8 cellular contexts compared by ENCODE assay signal in genomic region chr2:101253713-101254085, GRCh38. TPM values are rescaled to one million over a fixed set of nuclear protein-coding genes. Genes with fewer than 3 reads are reported as not detected.
DNase-seq lines count a peak whose midpoint lies in the region; ATAC-seq and TF ChIP-seq lines count a peak whose summit lies in the region.

No MANE protein-coding gene starts in this region.

- H3K36me3 ChIP-seq in DOHH2 (ENCODE audit: control insufficient read depth, low read length) (peaks cover 37% of the 10 kb centered on the region), Panc1 (ENCODE audit: control insufficient read depth, insufficient read depth, low read length) (peaks cover 2% of the 10 kb centered on the region; the same call in 1 of the 2 replicates), parathyroid adenoma (ENCODE audit: control insufficient read depth, insufficient read depth, low read length) (no peaks in the 10 kb centered on the region)

- H2AFZ ChIP-seq in parathyroid adenoma: no peak overlapping the region

- H3K27ac ChIP-seq in DOHH2 (ENCODE audit: low read depth, low read length) (peak overlapping the region; percentile 65), Panc1 (ENCODE audit: low read length) (peak overlapping the region; percentile 93), parathyroid adenoma (no peak overlapping the region)

- H3K27me3 ChIP-seq in DOHH2 (ENCODE audit: control insufficient read depth, low read length) (no peaks in the 10 kb centered on the region), Panc1 (ENCODE audit: control insufficient read depth, insufficient read depth, low read length) (no peaks in the 10 kb centered on the region), parathyroid adenoma (ENCODE audit: control insufficient read depth, insufficient read depth, low read length) (no peaks in the 10 kb centered on the region)

- DNase-seq in Panc1 (ENCODE audit: low read depth, low spot score) (no peak), erythroblast (lab: John Stamatoyannopoulos, UW) (peak; percentile 46 to 59), AG08395 (ENCODE audit: low spot score) (no peak), amniotic stem cell (lab: John Stamatoyannopoulos, UW) (no peak)

- no peaks in the 10 kb centered on the region for H3F3A ChIP-seq in DOHH2 (ENCODE audit: control insufficient read depth, insufficient read depth)

- BruUV-seq in Panc1 (replicated peaks; lab: Mats Ljungman, UMichigan): no TSS peak

- intact Hi-C loops in Panc1 (cut with micrococcal nuclease; ENCODE audit: unreplicated experiment): no loop called here

- H3K9me3 ChIP-seq in DOHH2 (ENCODE audit: control insufficient read depth, insufficient read depth, low read length): no peaks in the 10 kb centered on the region
- no peaks in the 10 kb centered on the region for H3K9me3 ChIP-seq in Panc1 (ENCODE audit: control insufficient read depth, insufficient read depth, low read depth, low read length)
- no peaks in the 10 kb centered on the region for H3K9me3 ChIP-seq in parathyroid adenoma (ENCODE audit: control insufficient read depth, low read length)

- H3K9me2 ChIP-seq in DOHH2 (replicated peaks; ENCODE audit: control insufficient read depth, low read length): no peaks in the 10 kb centered on the region

- no peak for TF ChIP-seq CTCF in DOHH2 (IDR thresholded peaks at IDR 0.05; ENCODE audit: low read depth, low read length, poor library complexity, severe bottlenecking)
- TF ChIP-seq CTCF in Panc1 (IDR thresholded peaks at IDR 0.05): no peak
- no peak for TF ChIP-seq CTCF in parathyroid adenoma (IDR thresholded peaks at IDR 0.05)

- H3K79me2 ChIP-seq in DOHH2 (ENCODE audit: control insufficient read depth, low read length) (peaks cover 54% of the 10 kb centered on the region), parathyroid adenoma (peaks cover 22% of the 10 kb centered on the region)

- peak overlapping the region; percentile 86 for H3K4me2 ChIP-seq in DOHH2 (ENCODE audit: low read length)
- H3K4me2 ChIP-seq in parathyroid adenoma (ENCODE audit: low read length): peak overlapping the region; percentile 97

- peaks cover 15% of the 10 kb centered on the region for H4K20me1 ChIP-seq in DOHH2 (ENCODE audit: control insufficient read depth, insufficient read depth, low read depth, low read length)

- in situ Hi-C loops in Panc1 (cut with HindIII; ENCODE audit: low pct_unique_long_range_greater_than_20kb, low sequenced_read_pairs): no loop called here

- peak overlapping the region; percentile 85 for H3K9ac ChIP-seq in parathyroid adenoma

- no peak for TF ChIP-seq POLR2A in erythroblast (IDR thresholded peaks at IDR 0.05; ENCODE audit: low read length)

- H3K4me1 ChIP-seq in DOHH2 (ENCODE audit: control insufficient read depth, low read length) (peaks cover 22% of the 10 kb centered on the region), Panc1 (ENCODE audit: control insufficient read depth, insufficient read depth, low read length) (peaks cover 15% of the 10 kb centered on the region), parathyroid adenoma (peaks cover 5% of the 10 kb centered on the region)

- no peak for ATAC-seq in Panc1
- no peak for ATAC-seq in GM18870 (IDR thresholded peaks at IDR 0.05; ENCODE audit: unreplicated experiment)
- ATAC-seq in GM18858 (IDR thresholded peaks at IDR 0.05; ENCODE audit: unreplicated experiment): no peak

- POLR2A ChIA-PET in Panc1 (lab: Charles Lee): interaction anchor here (0.5 to 1.1 kb wide), 3 partner anchors 36 to 239 kb away, joined by 3 to 5 read pairs (median 3); no protein-coding TSS in a partner anchor

- CTCF ChIA-PET in Panc1 (lab: Charles Lee): no interaction called here

- peak overlapping the region; percentile 88 for H3K4me3 ChIP-seq in DOHH2 (ENCODE audit: low read length)
- peak overlapping the region; percentile 72 to 84 for H3K4me3 ChIP-seq in Panc1 (ENCODE audit: low read depth in 2 of 2, low read length in 2 of 2)
- peak overlapping the region; percentile 88 for H3K4me3 ChIP-seq in parathyroid adenoma (ENCODE audit: low read depth, low read length)

RNA-seq across cellular contexts. Expression of gene CNOT11, which starts 1.0 kb away (rescaled TPM):
- total RNA-seq in Panc1 (2021; ENCODE audit: unreplicated experiment): 58.3 TPM
- 33.0 TPM for polyA plus RNA-seq in Panc1 (2012; ENCODE audit: insufficient read length)

RNA-seq across cellular contexts. Expression of gene RNF149, which starts 54.8 kb away (rescaled TPM):
- total RNA-seq in Panc1 (2021; ENCODE audit: unreplicated experiment): 29.9 TPM
- 20.5 TPM for polyA plus RNA-seq in Panc1 (2012; ENCODE audit: insufficient read length)

Comparison
In these comparisons a context has a peak if more than half of its experiments do, and no peak if none do; other contexts are left out.
1. DNase-seq: peak in erythroblast (2 of 2); none in Panc1 (single experiment), AG08395 (single experiment) and amniotic stem cell (single experiment).
2. Peak in every context shown above with its lines, with median percentiles within 50 percentile points of each other: H3K4me3 ChIP-seq.